31 cellular contexts compared by ENCODE assay signal in the genomic region with DNA sequence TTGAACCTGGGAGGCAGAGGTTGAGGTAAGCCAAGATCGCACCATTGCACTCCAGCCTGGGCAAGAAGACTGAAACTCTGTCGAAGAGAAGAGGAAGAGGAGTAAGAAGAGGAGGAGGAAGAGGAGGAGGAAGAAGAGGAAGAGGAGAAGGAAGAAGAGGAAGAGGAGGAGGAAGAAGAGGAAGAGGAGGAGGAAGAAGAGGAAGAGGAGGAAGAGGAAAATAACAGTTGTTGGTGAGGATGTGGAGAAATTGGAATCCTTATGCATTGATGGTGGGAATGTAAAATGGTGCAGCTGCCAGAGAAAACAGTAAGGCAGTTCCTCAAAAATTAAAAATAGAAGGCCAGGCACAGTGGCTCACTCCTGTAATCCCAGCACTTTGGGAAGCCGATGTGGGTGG. TPM values are rescaled to one million over a fixed set of nuclear protein-coding genes. Genes with fewer than 3 reads are reported as not detected.
"Had no signal": no experiment of that assay in that cellular context is flagged by ENCODE, and none has a peak within 500 bp of the region (broad histone marks: within the 10 kb centered on the region; RNA-seq: fewer than 3 reads in every experiment).

No MANE protein-coding gene starts in this region.

- H3K27ac ChIP-seq: ascending aorta, cardiac muscle cell, PC-9 had no signal

- H3K36me3 ChIP-seq: ascending aorta, cardiac muscle cell had no signal

- ATAC-seq: activated CD4-positive, alpha-beta T cell treated with anti-CD3 and anti-CD28 coated beads for 36 hours; activated CD4-positive, CD25-positive, alpha-beta regulatory T cell treated with anti-CD3 and anti-CD28 coated beads, Interleukin-2, amount 50 U/mL, for 24 hours; activated CD8-positive, alpha-beta T cell treated with anti-CD3 and anti-CD28 coated beads, Interleukin-2, amount 10 ng/mL, durations not matched to agents 7 days and 5 days; activated naive CD4-positive, alpha-beta T cell treated with anti-CD3 and anti-CD28 coated beads, Interleukin-2, amount 50 U/mL, for 72 hours; WTC11 had no signal

- H3K27me3 Mint-ChIP-seq: activated CD4-positive, alpha-beta T cell treated with anti-CD3 and anti-CD28 coated beads for 36 hours; activated CD4-positive, alpha-beta T cell treated with anti-CD3 and anti-CD28 coated beads, Interleukin-2, amount 10 ng/mL, durations not matched to agents 7 days and 5 days; central memory CD8-positive, alpha-beta T cell had no signal

- H2AFZ ChIP-seq: PC-9 had no signal

- H3K9me3 ChIP-seq: ascending aorta had no signal

- H3K4me3 ChIP-seq: ascending aorta, cardiac muscle cell, PC-9 had no signal

- DNase-seq: activated CD4-positive, alpha-beta T cell treated with anti-CD3 and anti-CD28 coated beads for 36 hours; activated CD4-positive, alpha-beta T cell treated with anti-CD3 and anti-CD28 coated beads, Interleukin-2, amount 10 ng/mL, durations not matched to agents 7 days and 5 days; activated CD4-positive, alpha-beta T cell treated with anti-CD3 and anti-CD28 coated beads, Interleukin-2, amount 50 U/mL, for 48 hours; activated CD8-positive, alpha-beta memory T cell treated with anti-CD3 and anti-CD28 coated beads, Interleukin-2, amount 50 U/mL, for 4 hours; activated CD8-positive, alpha-beta T cell treated with anti-CD3 and anti-CD28 coated beads, Interleukin-2, amount 10 ng/mL, durations not matched to agents 7 days and 5 days; activated effector memory CD4-positive, alpha-beta T cell treated with Interleukin-2 at 50 U/mL for 16 hours; activated T-cell treated with anti-CD3 and anti-CD28 coated beads, Interleukin-2, amount 50 U/mL, for 48 hours; amygdala; KG1; NCI-H1092 treated with DMSO at 0.1 percent for 48 hours; NCI-H1417; NCI-H146; NCI-H187; NCI-H2029 treated with DMSO at 0.1 percent for 48 hours; NCI-H2107; NCI-H510A; NCI-H526; NCI-H748 treated with DMSO at 0.1 percent for 48 hours; NK-92 treated with Interleukin-12 subunit alpha and Interleukin-12 subunit beta, amount 100 ng/mL, for 24 hours; PC-9; Right ventricle myocardium superior had no signal

- H3K4me3 Mint-ChIP-seq: activated CD4-positive, alpha-beta T cell treated with anti-CD3 and anti-CD28 coated beads for 36 hours; activated CD4-positive, alpha-beta T cell treated with anti-CD3 and anti-CD28 coated beads, Interleukin-2, amount 10 ng/mL, durations not matched to agents 7 days and 5 days; activated CD8-positive, alpha-beta T cell treated with anti-CD3 and anti-CD28 coated beads, Interleukin-2, amount 10 ng/mL, durations not matched to agents 7 days and 5 days; central memory CD8-positive, alpha-beta T cell; T-helper 1 cell treated with Interleukin-12 subunit alpha and Interleukin-12 subunit beta and Interleukin-4 antibody, amounts not matched to agents 30 μg/mL and 1 μg/mL, for 36 hours; T-helper 2 cell treated with Interferon-gamma antibody and Interleukin-4, amounts not matched to agents 5 μg/mL and 100 μg/mL, for 36 hours; WTC11 had no signal

- H3K4me1 ChIP-seq: ascending aorta had no signal

- H3K27ac Mint-ChIP-seq: activated CD4-positive, alpha-beta T cell treated with anti-CD3 and anti-CD28 coated beads for 36 hours; activated CD8-positive, alpha-beta T cell treated with anti-CD3 and anti-CD28 coated beads, Interleukin-2, amount 10 ng/mL, durations not matched to agents 7 days and 5 days; activated naive CD4-positive, alpha-beta T cell treated with anti-CD3 and anti-CD28 coated beads, Interleukin-2, amount 50 U/mL, for 72 hours; T-helper 1 cell treated with Interleukin-12 subunit alpha and Interleukin-12 subunit beta and Interleukin-4 antibody, amounts not matched to agents 30 μg/mL and 1 μg/mL, for 36 hours; T-helper 2 cell treated with Interferon-gamma antibody and Interleukin-4, amounts not matched to agents 5 μg/mL and 100 μg/mL, for 36 hours; WTC11 had no signal

- H3K4me2 ChIP-seq: PC-9 had no signal

- H3K9me3 Mint-ChIP-seq: activated CD4-positive, alpha-beta T cell treated with anti-CD3 and anti-CD28 coated beads, Interleukin-2, amount 10 ng/mL, durations not matched to agents 7 days and 5 days; activated naive CD4-positive, alpha-beta T cell treated with anti-CD3 and anti-CD28 coated beads, Interleukin-2, amount 50 U/mL, for 72 hours; central memory CD8-positive, alpha-beta T cell; T-helper 1 cell treated with Interleukin-12 subunit alpha and Interleukin-12 subunit beta and Interleukin-4 antibody, amounts not matched to agents 30 μg/mL and 1 μg/mL, for 36 hours; T-helper 2 cell treated with Interferon-gamma antibody and Interleukin-4, amounts not matched to agents 5 μg/mL and 100 μg/mL, for 36 hours; WTC11 had no signal

- H3K36me3 Mint-ChIP-seq: activated naive CD4-positive, alpha-beta T cell treated with anti-CD3 and anti-CD28 coated beads, Interleukin-2, amount 50 U/mL, for 72 hours; WTC11 had no signal

RNA-seq across cellular contexts. Expression of gene NMUR1, which starts 57.4 kb away (rescaled TPM):
- total RNA-seq: activated CD4-positive, alpha-beta T cell treated with anti-CD3 and anti-CD28 coated beads for 36 hours; activated naive CD4-positive, alpha-beta T cell treated with anti-CD3 and anti-CD28 coated beads, Interleukin-2, amount 50 U/mL, for 72 hours; LHCN-M2; M059J; PC-9 had no signal
